In the genomic region with DNA sequence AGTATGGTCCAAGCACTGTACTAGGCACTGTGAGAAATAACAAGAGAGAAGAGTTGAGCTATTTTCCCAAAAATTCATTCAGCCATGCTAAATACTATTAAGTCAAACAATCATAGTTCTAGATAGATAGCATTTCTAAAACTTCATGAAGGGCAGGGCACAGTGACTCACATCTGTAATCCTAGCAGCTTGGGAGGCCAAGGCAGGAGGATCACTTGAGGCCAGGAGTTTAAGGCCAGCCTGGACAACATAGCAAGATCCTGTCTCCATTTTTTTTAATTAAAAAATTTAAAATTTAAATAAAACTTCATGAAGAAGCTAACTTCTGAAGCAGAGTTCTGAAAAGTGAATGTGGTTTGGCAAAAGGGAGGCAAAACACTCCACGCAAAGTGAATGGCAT, we compare ENCODE assay signal across 8 cellular contexts.
"Had no signal": no experiment of that assay in that cellular context is flagged by ENCODE, and none has a peak within 500 bp of the region (broad histone marks: within the 10 kb centered on the region; RNA-seq: fewer than 3 reads in every experiment).

No MANE protein-coding gene starts in this region.

- FAIRE-seq: HTR-8/SVneo had no signal

- H3K4me3 ChIP-seq: GM23248, HAP-1 had no signal

- H3K4me1 ChIP-seq: HAP-1 had no signal

- H3K36me3 ChIP-seq: HAP-1 had no signal

- H3K9ac ChIP-seq: GM23248 had no signal

- DNase-seq: GM23248, GOT3, H7, IMR-90, KBM-7 had no signal

- ATAC-seq: HCT116 had no signal

- H3K9me3 ChIP-seq: HAP-1 had no signal

- H3K27ac ChIP-seq: GM23248 had no signal

- H2AFZ ChIP-seq: GM23248 had no signal
